Comparison of ENCODE assay signal across 16 cellular contexts in genomic region chr1:222892137-222892763, GRCh38.
DNase-seq lines count a peak whose midpoint lies in the region; ATAC-seq and TF ChIP-seq lines count a peak whose summit lies in the region.
"Had no signal": no experiment of that assay in that cellular context is flagged by ENCODE, and none has a peak within 500 bp of the region (broad histone marks: within the 10 kb centered on the region; RNA-seq: fewer than 3 reads in every experiment).

No MANE protein-coding gene starts in this region.

- H3K9me3 ChIP-seq in SK-N-SH (no peaks in the 10 kb centered on the region), mucosa of descending colon (no peaks in the 10 kb centered on the region)
- H3K9me3 ChIP-seq: upper lobe of left lung had no signal

- H3K9ac ChIP-seq in SK-N-SH = peak overlapping the region; percentile 22; the same call in 1 of the 2 replicates

- H3K4me1 ChIP-seq in SK-N-SH (ENCODE audit: control insufficient read depth in 1 of 2, insufficient read depth in 2 of 2, low read depth in 1 of 2, low read length in 1 of 2) = peaks cover 13 to 14% of the 10 kb centered on the region in 2 experiments; a peak in 3 of 4 replicates
- H3K4me1 ChIP-seq in mucosa of descending colon (ENCODE audit: low read depth) = no peaks in the 10 kb centered on the region

- no peaks in the 10 kb centered on the region for H3K27me3 ChIP-seq in SK-N-SH (ENCODE audit: insufficient read depth)
- H3K27me3 ChIP-seq: upper lobe of left lung had no signal

- TF ChIP-seq RAD21 in SK-N-SH (IDR thresholded peaks at IDR 0.05; ENCODE audit: low read length) = no peak

- peak overlapping the region; percentile 19 to 83; a peak in 3 of 4 replicates for H3K27ac ChIP-seq in SK-N-SH (ENCODE audit: low read depth in 2 of 2, low read length in 1 of 2)
- H3K27ac ChIP-seq: upper lobe of left lung had no signal

- ATAC-seq in mucosa of descending colon (peak; percentile 51), GM21825 (IDR thresholded peaks at IDR 0.05; ENCODE audit: unreplicated experiment) (no peak)
- ATAC-seq: WTC11 had no signal

- 39% methylated on average over 7 of the region's 7 CpGs for WGBS in SK-N-SH (ENCODE audit: low lambda C conversion rate)

- H2AFZ ChIP-seq in SK-N-SH (ENCODE audit: low read depth) = no peak overlapping the region

- CTCF ChIA-PET in SK-N-SH (lab: Yijun Ruan, JAX) = interaction anchor here (0.6 kb wide), 1 partner anchor 109 kb away, joined by 3 read pairs; no protein-coding TSS in a partner anchor

- H3K4me3 ChIP-seq in SK-N-SH (ENCODE audit: low read depth in 2 of 2, low read length in 1 of 2) (no peak overlapping the region), fibroblast of villous mesenchyme (ENCODE audit: low read depth, low read length) (no peak overlapping the region), mucosa of descending colon (no peak overlapping the region)
- H3K4me3 ChIP-seq: upper lobe of left lung had no signal

- intact Hi-C loops in mucosa of descending colon (cut with DNase I, micrococcal nuclease) = no loop called here

- no peaks in the 10 kb centered on the region for H4K20me1 ChIP-seq in SK-N-SH (ENCODE audit: insufficient read depth)

- H3K79me2 ChIP-seq in SK-N-SH (ENCODE audit: insufficient read depth) = no peaks in the 10 kb centered on the region

- peak; percentile 82 for DNase-seq in EH (ENCODE audit: low read depth)
- no peak for DNase-seq in SK-N-SH
- peak; percentile 71 for DNase-seq in fibroblast of villous mesenchyme (ENCODE audit: low read depth)
- DNase-seq in mucosa of descending colon = no peak
- DNase-seq in NCI-H1417 treated with DMSO at 0.1 percent for 48 hours (lab: John Stamatoyannopoulos, UW) = no peak
- DNase-seq in NCI-H526 treated with DMSO at 0.1 percent for 48 hours (lab: John Stamatoyannopoulos, UW) = no peak
- DNase-seq in activated effector memory CD4-positive, alpha-beta T cell treated with anti-CD3 and anti-CD28 coated beads, Interleukin-2, amount 50 U/mL, for 16 hours = no peak
- DNase-seq: glutamatergic neuron; left cardiac atrium; NCI-H187; NCI-H510A treated with DMSO at 0.1 percent for 48 hours; retina; stimulated activated CD4-positive, alpha-beta T cell treated with anti-CD3 and anti-CD28 coated beads, Interleukin-4, amount 100 ng/mL, for 4 hours; upper lobe of left lung had no signal

- POLR2A ChIA-PET in SK-N-SH (lab: Yijun Ruan, JAX) = no interaction called here

- peak in 1 of 2 experiments; percentile 33; a peak in 1 of 4 replicates for TF ChIP-seq EP300 in SK-N-SH (IDR thresholded peaks at IDR 0.05; ENCODE audit: borderline replicate concordance in 1 of 2, low read depth in 1 of 2, low read length in 1 of 2)

- TF ChIP-seq CTCF in SK-N-SH (IDR thresholded peaks at IDR 0.05) (no peak), fibroblast of villous mesenchyme (IDR thresholded peaks at IDR 0.05; ENCODE audit: insufficient read depth, low read depth, low read length) (no peak), mucosa of descending colon (IDR thresholded peaks at IDR 0.05) (no peak)

- H3F3A ChIP-seq in SK-N-SH (replicated peaks; ENCODE audit: insufficient read depth) = peaks cover 8% of the 10 kb centered on the region

- H3K36me3 ChIP-seq in SK-N-SH (replicated peaks in 1 of 2; ENCODE audit: control insufficient read depth in 1 of 2, insufficient read depth in 2 of 2, low read length in 1 of 2) (no peaks in the 10 kb centered on the region), mucosa of descending colon (ENCODE audit: low read depth) (no peaks in the 10 kb centered on the region)
- H3K36me3 ChIP-seq: upper lobe of left lung had no signal

- no peaks in the 10 kb centered on the region for H3K9me2 ChIP-seq in SK-N-SH

- peak overlapping the region; percentile 8; the same call in 1 of the 2 replicates for H3K4me2 ChIP-seq in SK-N-SH

TF ChIP-seq in SK-N-SH, 30 proteins besides CTCF, POLR2A, EP300 and RAD21 (continues in another document):
- TF ChIP-seq GATA2 (CRISPR knock-in tag; IDR thresholded peaks at IDR 0.05) (no peak), ZBTB33 (IDR thresholded peaks at IDR 0.05; ENCODE audit: borderline replicate concordance, low read depth) (0 out of 2 replicates have a peak, but pooled peaks have one; percentile 11), IRF3 (IDR thresholded peaks at IDR 0.05; ENCODE audit: low read depth, low read length) (no peak), USF2 (IDR thresholded peaks at IDR 0.05; ENCODE audit: borderline replicate concordance, low read depth, low read length) (no peak), SIN3A (IDR thresholded peaks at IDR 0.05; ENCODE audit: borderline replicate concordance, low read depth, low read length) (no peak), USF1 (IDR thresholded peaks at IDR 0.05; ENCODE audit: borderline replicate concordance, low read depth) (no peak), RFX5 (IDR thresholded peaks at IDR 0.05; ENCODE audit: low read length) (no peak), PBX3 (IDR thresholded peaks at IDR 0.05) (peak; percentile 81), FOXM1 (IDR thresholded peaks at IDR 0.05; ENCODE audit: low read depth) (no peak), RXRA (IDR thresholded peaks at IDR 0.05; ENCODE audit: borderline replicate concordance, low read depth) (peak; percentile 30; the same call in 1 of the 2 replicates), TAF1 (IDR thresholded peaks at IDR 0.05; ENCODE audit: borderline replicate concordance, low read depth, low read length) (no peak), GABPA (IDR thresholded peaks at IDR 0.05; ENCODE audit: low read depth) (no peak), RCOR1 (IDR thresholded peaks at IDR 0.05; ENCODE audit: low read length) (no peak), SMC3 (IDR thresholded peaks at IDR 0.05; ENCODE audit: low read depth, low read length) (no peak), NFIC (IDR thresholded peaks at IDR 0.05; ENCODE audit: borderline replicate concordance) (no peak), CHD2 (IDR thresholded peaks at IDR 0.05; ENCODE audit: low read length, partially characterized antibody) (no peak), JUND (IDR thresholded peaks at IDR 0.05) (peak; percentile 59), EZH2phosphoT487 (IDR thresholded peaks at IDR 0.05; ENCODE audit: borderline replicate concordance, low read depth) (no peak), FOSL2 (IDR thresholded peaks at IDR 0.05; ENCODE audit: borderline replicate concordance, low read depth) (peak; percentile 66; the same call in 1 of the 2 replicates), MAX (IDR thresholded peaks at IDR 0.05; ENCODE audit: low read depth) (no peak), FOXJ3 (CRISPR knock-in tag; IDR thresholded peaks at IDR 0.05) (no peak), YY1 (IDR thresholded peaks at IDR 0.05; ENCODE audit: low read depth) (no peak), MXI1 (IDR thresholded peaks at IDR 0.05; ENCODE audit: low read depth, low read length) (no peak)

Comparison
In these comparisons a context has a peak if more than half of its experiments do, and no peak if none do; other contexts are left out.
1. DNase-seq: peak in EH (single experiment) and fibroblast of villous mesenchyme (single experiment); none in SK-N-SH (single experiment), mucosa of descending colon (0 of 3), NCI-H1417 treated with DMSO at 0.1 percent for 48 hours (single experiment), NCI-H526 treated with DMSO at 0.1 percent for 48 hours (single experiment) and activated effector memory CD4-positive, alpha-beta T cell treated with anti-CD3 and anti-CD28 coated beads, Interleukin-2, amount 50 U/mL, for 16 hours (single experiment).